18 cellular contexts compared by ENCODE assay signal in the genomic region with DNA sequence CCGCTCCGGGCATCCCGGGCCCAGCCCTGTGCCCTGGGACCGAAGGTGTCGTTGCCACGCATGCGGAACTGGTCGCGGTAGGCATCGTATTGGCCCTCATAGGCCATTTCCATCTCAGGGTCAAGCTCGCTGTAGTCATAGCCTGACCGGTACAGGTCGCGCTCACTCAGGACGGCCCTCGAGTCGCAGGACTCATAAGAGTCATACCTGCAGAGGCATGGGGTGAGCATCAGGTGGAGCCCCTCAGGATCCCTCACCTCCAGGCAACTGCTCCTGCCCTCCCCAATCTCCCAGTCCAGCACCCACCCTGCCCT.
"Had no signal": no experiment of that assay in that cellular context is flagged by ENCODE, and none has a peak within 500 bp of the region (broad histone marks: within the 10 kb centered on the region; RNA-seq: fewer than 3 reads in every experiment).

No MANE protein-coding gene starts in this region.

- H3K9me3 Mint-ChIP-seq: activated CD4-positive, alpha-beta memory T cell treated with anti-CD3 and anti-CD28 coated beads, Interleukin-2, amount 10 ng/mL, durations not matched to agents 7 days and 5 days; activated CD4-positive, alpha-beta T cell treated with anti-CD3 and anti-CD28 coated beads, Interleukin-2, amount 10 ng/mL, durations not matched to agents 24 days and 14 days; activated naive CD4-positive, alpha-beta T cell treated with anti-CD3 and anti-CD28 coated beads, Interleukin-2, amount 10 ng/mL, durations not matched to agents 7 days and 5 days; natural killer cell; stimulated activated naive CD8-positive, alpha-beta T cell treated with anti-CD3 and anti-CD28 coated beads, Interleukin-15, Interleukin-2, amounts not matched to agents 100 ng/mL and 50 ng/mL, for 24 hours had no signal

- H3K27ac ChIP-seq: left lung, neutrophil, pancreas had no signal

- H3K9me3 ChIP-seq: heart left ventricle, left lung, neutrophil, pancreas, SK-N-SH, tibial nerve, uterus had no signal

- H3K4me3 Mint-ChIP-seq: activated CD4-positive, alpha-beta memory T cell treated with anti-CD3 and anti-CD28 coated beads, Interleukin-2, amount 10 ng/mL, durations not matched to agents 7 days and 5 days; activated CD4-positive, alpha-beta T cell treated with anti-CD3 and anti-CD28 coated beads, Interleukin-2, amount 10 ng/mL, durations not matched to agents 24 days and 14 days; activated naive CD4-positive, alpha-beta T cell treated with anti-CD3 and anti-CD28 coated beads, Interleukin-2, amount 10 ng/mL, durations not matched to agents 7 days and 5 days; natural killer cell; stimulated activated naive CD8-positive, alpha-beta T cell treated with anti-CD3 and anti-CD28 coated beads, Interleukin-15, Interleukin-2, amounts not matched to agents 100 ng/mL and 50 ng/mL, for 24 hours had no signal

- H3K4me3 ChIP-seq: heart left ventricle, left lung, pancreas, uterus had no signal

- DNase-seq: activated CD4-positive, alpha-beta memory T cell treated with anti-CD3 and anti-CD28 coated beads, Interleukin-2, amount 10 ng/mL, durations not matched to agents 7 days and 5 days; activated CD4-positive, alpha-beta T cell treated with anti-CD3 and anti-CD28 coated beads, Interleukin-2, amount 10 ng/mL, durations not matched to agents 24 days and 14 days; activated effector memory CD4-positive, alpha-beta T cell treated with anti-CD3 and anti-CD28 coated beads, Interleukin-2, amount 50 U/mL, for 16 hours; activated naive CD4-positive, alpha-beta T cell treated with anti-CD3 and anti-CD28 coated beads, Interleukin-2, amount 10 ng/mL, durations not matched to agents 7 days and 5 days; cortex of kidney; foreskin melanocyte; heart left ventricle; left lung; mammary epithelial cell; midbrain; natural killer cell; SK-N-SH; T-helper 2 cell had no signal

- H3K36me3 ChIP-seq: uterus had no signal

- H3K27me3 Mint-ChIP-seq: activated CD4-positive, alpha-beta memory T cell treated with anti-CD3 and anti-CD28 coated beads, Interleukin-2, amount 10 ng/mL, durations not matched to agents 7 days and 5 days; activated CD4-positive, alpha-beta T cell treated with anti-CD3 and anti-CD28 coated beads, Interleukin-2, amount 10 ng/mL, durations not matched to agents 24 days and 14 days; activated naive CD4-positive, alpha-beta T cell treated with anti-CD3 and anti-CD28 coated beads, Interleukin-2, amount 10 ng/mL, durations not matched to agents 7 days and 5 days; stimulated activated naive CD8-positive, alpha-beta T cell treated with anti-CD3 and anti-CD28 coated beads, Interleukin-15, Interleukin-2, amounts not matched to agents 100 ng/mL and 50 ng/mL, for 24 hours had no signal

- ATAC-seq: heart left ventricle, left lung, natural killer cell, pancreas had no signal

- H3K9ac ChIP-seq: SK-N-SH had no signal

- H3K27me3 ChIP-seq: heart left ventricle, left lung, neutrophil, pancreas, tibial nerve, uterus had no signal

- H3K27ac Mint-ChIP-seq: activated CD4-positive, alpha-beta memory T cell treated with anti-CD3 and anti-CD28 coated beads, Interleukin-2, amount 10 ng/mL, durations not matched to agents 7 days and 5 days; activated CD4-positive, alpha-beta T cell treated with anti-CD3 and anti-CD28 coated beads, Interleukin-2, amount 10 ng/mL, durations not matched to agents 24 days and 14 days; activated naive CD4-positive, alpha-beta T cell treated with anti-CD3 and anti-CD28 coated beads, Interleukin-2, amount 10 ng/mL, durations not matched to agents 7 days and 5 days; natural killer cell; stimulated activated naive CD8-positive, alpha-beta T cell treated with anti-CD3 and anti-CD28 coated beads, Interleukin-15, Interleukin-2, amounts not matched to agents 100 ng/mL and 50 ng/mL, for 24 hours had no signal
